Comparison of ENCODE assay signal across 8 cellular contexts in the genomic region with DNA sequence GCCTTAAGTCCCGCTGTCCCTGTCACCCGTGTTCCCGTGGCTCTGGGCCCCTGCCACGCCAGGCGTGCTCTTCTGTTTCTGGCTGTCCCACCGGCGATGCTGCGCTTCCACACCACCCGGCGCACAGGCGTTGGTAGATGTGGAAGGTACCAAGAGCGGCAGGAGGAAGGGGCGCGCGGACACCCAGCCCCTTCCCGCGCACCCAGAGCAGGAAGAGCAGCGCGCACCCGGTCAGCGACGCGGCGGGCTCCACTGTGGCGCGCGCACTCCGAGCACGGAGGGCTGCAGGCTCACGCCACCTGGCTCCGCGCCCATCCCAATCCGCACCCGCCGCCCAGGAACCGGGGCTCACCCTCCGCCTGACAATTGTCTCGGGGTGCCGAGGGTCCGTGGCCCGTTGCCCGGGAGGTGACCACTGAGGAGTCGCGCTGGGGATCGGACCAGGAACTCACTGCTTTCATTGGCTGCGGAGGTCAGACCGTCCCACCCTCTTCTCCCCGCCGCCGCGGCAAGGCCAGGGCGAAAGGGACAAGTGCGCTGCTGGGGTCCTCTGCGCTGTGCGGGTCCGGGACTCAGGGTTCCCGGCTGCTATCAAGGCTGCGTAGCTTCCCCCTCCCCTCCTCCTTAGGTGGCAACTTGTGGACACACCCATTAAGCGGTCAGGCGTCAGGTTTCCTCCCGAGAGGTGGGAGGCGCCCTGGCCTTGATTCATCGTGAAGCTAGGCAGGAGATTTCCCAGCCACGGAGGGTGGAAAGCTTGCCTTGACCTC.
DNase-seq lines count a peak whose midpoint lies in the region; ATAC-seq, FAIRE-seq and TF ChIP-seq lines count a peak whose summit lies in the region.

No MANE protein-coding gene starts in this region.

- H3K4me3 ChIP-seq in cardiac fibroblast (replicated peaks in 1 of 2; ENCODE audit: low read depth in 2 of 2, low read length in 2 of 2) (peak overlapping the region; percentile 65), keratinocyte (ENCODE audit: control insufficient read depth in 2 of 3, extremely low read depth in 1 of 3, insufficient read depth in 2 of 3, low read depth in 1 of 3, low read length in 3 of 3) (peak overlapping the region; percentile 67 to 79 (median 73)), small intestine (ENCODE audit: low read depth in 1 of 2, low read length in 2 of 2) (peak overlapping the region; percentile 22 to 53)

- dilution Hi-C loops in keratinocyte (cut with MboI; ENCODE audit: extremely low pct_ligation_motif_present, low sequenced_read_pairs), result no loop called here

- H3K36me3 ChIP-seq in keratinocyte (ENCODE audit: control insufficient read depth in 2 of 2, extremely low read depth in 1 of 2, insufficient read depth in 2 of 2, low read length in 2 of 2) (no peaks in the 10 kb centered on the region), small intestine (ENCODE audit: control insufficient read depth in 2 of 2, insufficient read depth in 2 of 2, low read length in 2 of 2) (no peaks in the 10 kb centered on the region)

- no peak for TF ChIP-seq POLR2A in GM12892 (IDR thresholded peaks at IDR 0.05; ENCODE audit: low read depth, low read length)

- peak overlapping the region; percentile 37 for H3K9ac ChIP-seq in keratinocyte (ENCODE audit: control insufficient read depth, extremely low read depth, insufficient read depth, low read length)

- peak overlapping the region; percentile 91 for H3K4me2 ChIP-seq in keratinocyte (ENCODE audit: control insufficient read depth, extremely low read depth, insufficient read depth, low read depth, low read length)

- H3K79me2 ChIP-seq in keratinocyte (ENCODE audit: control insufficient read depth, insufficient read depth, low read length), result no peaks in the 10 kb centered on the region

- ATAC-seq in GM21447 (IDR thresholded peaks at IDR 0.05; ENCODE audit: unreplicated experiment), result peak; percentile 74

- DNase-seq in D721Med (ENCODE audit: insufficient read length, low spot score) (peak; percentile 45), NCI-H1048 (lab: John Stamatoyannopoulos, UW) (peak; percentile 52), SW480 (ENCODE audit: low spot score) (peak; percentile 75), cardiac fibroblast (ENCODE audit: low read depth in 2 of 2) (peak; percentile 15 to 28), keratinocyte (ENCODE audit: low read depth, low spot score) (peak; percentile 19), small intestine (peak; percentile 5), GM12892 (ENCODE audit: insufficient read length) (no peak)

- H3K9me1 ChIP-seq in keratinocyte (ENCODE audit: control insufficient read depth, extremely low read depth, insufficient read depth, low read length), result no peaks in the 10 kb centered on the region

- TF ChIP-seq CTCF in D721Med (IDR thresholded peaks at IDR 0.05; ENCODE audit: insufficient read depth, missing control alignments) (no peak), cardiac fibroblast (IDR thresholded peaks at IDR 0.05; ENCODE audit: low read depth, low read length) (no peak), keratinocyte (optimal IDR thresholded peaks at IDR 0.05 in 1 of 3, IDR thresholded peaks at IDR 0.05 in 1 of 3, conservative IDR thresholded peaks at IDR 0.05 in 1 of 3; ENCODE audit: extremely low read depth in 1 of 3, insufficient read depth in 2 of 3, low read length in 3 of 3) (no peak)

- H3K4me1 ChIP-seq in keratinocyte (ENCODE audit: control insufficient read depth, extremely low read depth, insufficient read depth, low read length), result no peaks in the 10 kb centered on the region
- H3K4me1 ChIP-seq in small intestine (ENCODE audit: control insufficient read depth in 2 of 2, insufficient read depth in 1 of 2, low read depth in 1 of 2, low read length in 1 of 2), result no peaks in the 10 kb centered on the region

- H3K27me3 ChIP-seq in keratinocyte (ENCODE audit: control insufficient read depth, extremely low read depth, insufficient read depth, low read length) (no peaks in the 10 kb centered on the region), small intestine (ENCODE audit: control insufficient read depth in 2 of 2, insufficient read depth in 2 of 2, low read length in 2 of 2) (no peaks in the 10 kb centered on the region)

- H3K9me3 ChIP-seq in keratinocyte (ENCODE audit: control insufficient read depth, low read depth, low read length) (no peaks in the 10 kb centered on the region), small intestine (ENCODE audit: control insufficient read depth, low read depth) (no peaks in the 10 kb centered on the region)

- H2AFZ ChIP-seq in keratinocyte (ENCODE audit: control insufficient read depth, low read length), result peak overlapping the region; percentile 97

- H3K27ac ChIP-seq in keratinocyte (ENCODE audit: control insufficient read depth, insufficient read depth, low read length), result no peak overlapping the region
- H3K27ac ChIP-seq in small intestine (ENCODE audit: low read depth in 1 of 2, low read length in 1 of 2), result no peak overlapping the region

- 1 to 10% (median 3%) methylated on average over 45 to 64 of the region's 64 CpGs for WGBS in small intestine, 3 donors

- FAIRE-seq in D721Med (lab: Jason Lieb, UNC) (no peak), keratinocyte (lab: Jason Lieb, UNC) (no peak), small intestine (lab: Jason Lieb, UNC) (no peak), GM12892 (lab: Jason Lieb, UNC) (no peak)

- H4K20me1 ChIP-seq in keratinocyte (ENCODE audit: control insufficient read depth, extremely low read depth, insufficient read depth, low read length), result no peaks in the 10 kb centered on the region
